Comparison of ENCODE assay signal across 1 cellular context in the genomic region with DNA sequence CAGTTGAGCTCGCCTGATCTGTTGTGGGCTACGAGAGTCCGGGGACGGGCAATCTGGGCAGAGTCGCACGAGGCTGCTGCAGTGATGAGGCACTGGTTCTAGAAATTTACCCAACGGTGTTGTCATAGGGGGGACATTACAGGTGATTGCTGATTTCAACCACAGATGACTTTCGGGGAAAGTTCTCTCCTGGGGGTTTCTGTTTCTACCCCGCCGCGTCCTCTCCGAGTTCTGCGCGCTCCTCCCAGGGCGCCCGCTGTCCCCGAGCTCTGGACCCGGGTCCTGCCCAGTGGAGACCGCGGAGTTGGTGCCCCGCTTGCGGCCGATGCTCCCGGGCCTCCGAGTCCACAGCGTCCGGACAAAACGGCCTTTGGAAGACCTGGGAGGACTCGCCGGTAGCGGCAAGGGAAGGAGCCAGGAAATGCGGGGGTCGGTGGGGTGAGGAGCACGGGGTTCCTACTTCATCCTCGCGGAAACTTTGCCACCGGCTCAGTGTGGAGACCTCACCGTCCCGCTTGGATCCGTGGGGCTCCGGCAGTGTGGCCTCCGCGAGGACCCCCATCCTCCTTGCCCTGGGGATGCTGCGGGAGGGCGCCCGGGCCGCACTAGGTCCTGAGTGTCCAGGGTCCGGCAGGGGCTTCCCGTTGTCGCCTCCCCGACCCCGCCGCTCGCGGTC.
TF ChIP-seq lines count a peak whose summit lies in the region.

No MANE protein-coding gene starts in this region.

TF ChIP-seq in H1, 55 proteins besides CTCF, POLR2A, EP300 and RAD21:
- no peak for TF ChIP-seq GTF2F1 (IDR thresholded peaks at IDR 0.05; ENCODE audit: borderline replicate concordance, low read depth, low read length)
- no peak for TF ChIP-seq NANOG (IDR thresholded peaks at IDR 0.05; ENCODE audit: insufficient read depth, low read depth, low read length, poor library complexity, severe bottlenecking)
- no peak for TF ChIP-seq SP1 (IDR thresholded peaks at IDR 0.05; ENCODE audit: low read depth, low read length)
- TF ChIP-seq YY1 (IDR thresholded peaks at IDR 0.05; ENCODE audit: low read depth, low read length): no peak
- TF ChIP-seq ZNF274 (IDR thresholded peaks at IDR 0.05; ENCODE audit: borderline replicate concordance, extremely low read depth, low read length): no peak
- TF ChIP-seq PHF8 (conservative IDR thresholded peaks at IDR 0.05; ENCODE audit: low read depth, low read length): no peak
- TF ChIP-seq RFX5 (IDR thresholded peaks at IDR 0.05; ENCODE audit: borderline replicate concordance, low read depth, low read length): no peak
- peak; percentile 70 for TF ChIP-seq RNF2 (IDR thresholded peaks at IDR 0.05; ENCODE audit: borderline replicate concordance, low read depth, low read length, missing control alignments, poor library complexity, severe bottlenecking)
- TF ChIP-seq, protein P1, sequence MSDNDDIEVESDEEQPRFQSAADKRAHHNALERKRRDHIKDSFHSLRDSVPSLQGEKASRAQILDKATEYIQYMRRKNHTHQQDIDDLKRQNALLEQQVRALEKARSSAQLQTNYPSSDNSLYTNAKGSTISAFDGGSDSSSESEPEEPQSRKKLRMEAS (IDR thresholded peaks at IDR 0.05): 0 out of 2 replicates have a peak, but pooled peaks have one; percentile 33
- no peak for TF ChIP-seq CHD2 (IDR thresholded peaks at IDR 0.05; ENCODE audit: low read length)
- TF ChIP-seq SIRT6 (IDR thresholded peaks at IDR 0.05; ENCODE audit: low read length): no peak
- peak; percentile 97 for TF ChIP-seq SUZ12 (IDR thresholded peaks at IDR 0.05; ENCODE audit: low read length)
- TF ChIP-seq CEBPB (IDR thresholded peaks at IDR 0.05; ENCODE audit: low read depth, low read length): no peak
- TF ChIP-seq SP2 (IDR thresholded peaks at IDR 0.05; ENCODE audit: low read length): no peak
- TF ChIP-seq POLR2AphosphoS5 (IDR thresholded peaks at IDR 0.05; ENCODE audit: low read depth, low read length): no peak
- no peak for TF ChIP-seq SRF (IDR thresholded peaks at IDR 0.05; ENCODE audit: low read depth, low read length)
- no peak for TF ChIP-seq JUND (IDR thresholded peaks at IDR 0.05; ENCODE audit: low read length)
- no peak for TF ChIP-seq BCL11A (IDR thresholded peaks at IDR 0.05; ENCODE audit: low read depth in 2 of 2, low read length in 2 of 2)
- no peak for TF ChIP-seq SAP30 (IDR thresholded peaks at IDR 0.05; ENCODE audit: insufficient read depth, insufficient replicate concordance, low read length)
- TF ChIP-seq NRF1 (IDR thresholded peaks at IDR 0.05; ENCODE audit: low read depth, low read length): no peak
- TF ChIP-seq TAF1 (IDR thresholded peaks at IDR 0.05; ENCODE audit: low read depth, low read length): no peak
- TF ChIP-seq EZH2 (IDR thresholded peaks at IDR 0.05; ENCODE audit: low read depth, low read length, severe bottlenecking): peak; percentile 97
- TF ChIP-seq BRCA1 (IDR thresholded peaks at IDR 0.05; ENCODE audit: low read depth, low read length): no peak
- no peak for TF ChIP-seq BACH1 (IDR thresholded peaks at IDR 0.05; ENCODE audit: low read length)
- TF ChIP-seq, protein P2, sequence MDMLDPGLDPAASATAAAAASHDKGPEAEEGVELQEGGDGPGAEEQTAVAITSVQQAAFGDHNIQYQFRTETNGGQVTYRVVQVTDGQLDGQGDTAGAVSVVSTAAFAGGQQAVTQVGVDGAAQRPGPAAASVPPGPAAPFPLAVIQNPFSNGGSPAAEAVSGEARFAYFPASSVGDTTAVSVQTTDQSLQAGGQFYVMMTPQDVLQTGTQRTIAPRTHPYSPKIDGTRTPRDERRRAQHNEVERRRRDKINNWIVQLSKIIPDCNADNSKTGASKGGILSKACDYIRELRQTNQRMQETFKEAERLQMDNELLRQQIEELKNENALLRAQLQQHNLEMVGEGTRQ (IDR thresholded peaks at IDR 0.05; ENCODE audit: low read length): no peak
- TF ChIP-seq EGR1 (IDR thresholded peaks at IDR 0.05; ENCODE audit: borderline replicate concordance, low read depth, low read length): no peak
- no peak for TF ChIP-seq SIN3A (conservative IDR thresholded peaks at IDR 0.05 in 1 of 2, IDR thresholded peaks at IDR 0.05 in 1 of 2; ENCODE audit: low read depth in 1 of 2, low read length in 2 of 2)
- TF ChIP-seq JUN (IDR thresholded peaks at IDR 0.05; ENCODE audit: low read depth, low read length): no peak
- TF ChIP-seq TAF7 (optimal IDR thresholded peaks at IDR 0.05; ENCODE audit: borderline replicate concordance, low read depth, low read length): no peak
- TF ChIP-seq CREB1 (IDR thresholded peaks at IDR 0.05): no peak
- TF ChIP-seq CBX8 (IDR thresholded peaks at IDR 0.05; ENCODE audit: borderline replicate concordance, low read depth, low read length): no peak
- TF ChIP-seq FOSL1 (IDR thresholded peaks at IDR 0.05; ENCODE audit: insufficient read depth, low read depth, low read length): no peak
- TF ChIP-seq KDM4A (IDR thresholded peaks at IDR 0.05; ENCODE audit: low read depth, low read length, severe bottlenecking): peak; percentile 77
